ENCODE assay signal across 7 cellular contexts in the genomic region with DNA sequence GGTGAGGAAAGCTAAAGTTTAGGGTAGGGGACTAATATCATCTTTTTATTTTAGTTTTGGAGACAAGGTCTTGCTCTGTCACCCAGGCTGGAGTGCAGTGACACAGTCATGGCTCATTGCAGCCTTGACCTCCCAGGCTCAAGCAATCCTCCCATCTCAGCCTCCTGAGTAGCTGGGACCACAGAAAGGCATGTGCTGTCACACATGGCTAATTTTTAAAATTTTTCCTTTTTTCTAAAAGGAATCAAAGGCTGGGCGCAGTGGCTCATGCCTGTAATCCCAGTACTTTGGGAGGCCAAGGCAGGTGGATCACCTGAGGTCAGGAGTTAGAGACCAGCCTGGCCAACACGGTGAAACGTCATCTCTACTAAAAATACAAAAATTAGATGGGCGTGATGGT. TPM values are rescaled to one million over a fixed set of nuclear protein-coding genes. Genes with fewer than 3 reads are reported as not detected.
DNase-seq lines count a peak whose midpoint lies in the region; ATAC-seq and TF ChIP-seq lines count a peak whose summit lies in the region.
"Not testable (repeated sequence)": the region's sequence is repeated elsewhere in the genome, so short reads cannot be mapped to it uniquely, and the experiment has no call there.

No MANE protein-coding gene starts in this region.

- POLR2A ChIA-PET in CD4-positive, alpha-beta T cell (lab: Charles Lee), result not testable (repeated sequence)
- POLR2A ChIA-PET in activated CD8-positive, alpha-beta T cell treated with anti-CD3 and anti-CD28 coated beads, Interleukin-2, amount 10 ng/mL, durations not matched to agents 7 days and 5 days (lab: Charles Lee), result interaction anchor here (1.1 kb wide), 1 partner anchor 52 kb away, joined by 3 read pairs; no protein-coding TSS in a partner anchor

- not testable (repeated sequence) for H3K9ac ChIP-seq in Loucy (ENCODE audit: low read depth, low read length, poor library complexity, severe bottlenecking); SK-N-MC (ENCODE audit: insufficient read length)

- not testable (repeated sequence) for H3K27me3 Mint-ChIP-seq in CD4-positive, alpha-beta T cell; activated CD8-positive, alpha-beta T cell treated with anti-CD3 and anti-CD28 coated beads, Interleukin-2, amount 10 ng/mL, durations not matched to agents 7 days and 5 days (ENCODE audit: low read depth); activated naive CD8-positive, alpha-beta T cell; neural crest cell (ENCODE audit: low read depth)

- not testable (repeated sequence) for H3K27ac ChIP-seq in CD4-positive, alpha-beta T cell (ENCODE audit: low read depth, low read length)
- H3K27ac ChIP-seq in SK-N-MC, result peak overlapping the region; percentile 14; the same call in 1 of the 2 replicates

- peak overlapping the region; percentile 52 for H3K4me3 Mint-ChIP-seq in CD4-positive, alpha-beta T cell
- H3K4me3 Mint-ChIP-seq in activated CD8-positive, alpha-beta T cell treated with anti-CD3 and anti-CD28 coated beads, Interleukin-2, amount 10 ng/mL, durations not matched to agents 7 days and 5 days, result peak overlapping the region; percentile 51
- H3K4me3 Mint-ChIP-seq in activated naive CD8-positive, alpha-beta T cell, result peak overlapping the region; percentile 42
- H3K4me3 Mint-ChIP-seq in neural crest cell, result peak overlapping the region; percentile 53

- peaks cover 41% of the 10 kb centered on the region for H3K4me1 ChIP-seq in Loucy (ENCODE audit: insufficient read depth, low read length, poor library complexity, severe bottlenecking)

- not testable (repeated sequence) for H3K9me3 ChIP-seq in CD4-positive, alpha-beta T cell (ENCODE audit: control insufficient read depth, low read length); Loucy (ENCODE audit: insufficient read depth, low read depth, low read length); SK-N-MC (ENCODE audit: low read depth, low read length)

- peaks cover 77% of the 10 kb centered on the region for H3K79me2 ChIP-seq in Loucy (ENCODE audit: insufficient read depth, low read length)

- intact Hi-C loops in CD4-positive, alpha-beta T cell (cut with DNase I, micrococcal nuclease), result loop anchor here in 1 of 2 experiments (5.0 to 10.0 kb wide), 3 partner anchors 701 to 1723 kb away; a partner anchor contains a TSS
- intact Hi-C loops in left cardiac atrium (cut with DNase I), result not testable (repeated sequence)

- not testable (repeated sequence) for H3K9me2 ChIP-seq in Loucy (replicated peaks; ENCODE audit: low read depth, low read length)

- H3F3A ChIP-seq in Loucy (ENCODE audit: low read depth), result not testable (repeated sequence)

- H4K20me1 ChIP-seq in Loucy (ENCODE audit: insufficient read depth, low read length, poor library complexity, severe bottlenecking), result peaks cover 29% of the 10 kb centered on the region

- DNase-seq in CD4-positive, alpha-beta T cell; SK-N-MC (ENCODE audit: low read depth, low spot score); activated CD8-positive, alpha-beta T cell treated with anti-CD3 and anti-CD28 coated beads, Interleukin-2, amount 10 ng/mL, durations not matched to agents 7 days and 5 days; neural crest cell (ENCODE audit: low read depth, low spot score): not testable (repeated sequence)
- DNase-seq in left cardiac atrium, result peak; percentile 2

- H3K9me3 Mint-ChIP-seq in CD4-positive, alpha-beta T cell; activated CD8-positive, alpha-beta T cell treated with anti-CD3 and anti-CD28 coated beads, Interleukin-2, amount 10 ng/mL, durations not matched to agents 7 days and 5 days (ENCODE audit: insufficient read depth); activated naive CD8-positive, alpha-beta T cell (ENCODE audit: low read depth); neural crest cell: not testable (repeated sequence)

- ATAC-seq in CD4-positive, alpha-beta T cell (ENCODE audit: poor library complexity); activated CD8-positive, alpha-beta T cell treated with anti-CD3 and anti-CD28 coated beads, Interleukin-2, amount 10 ng/mL, durations not matched to agents 7 days and 5 days; left cardiac atrium: not testable (repeated sequence)

- not testable (repeated sequence) for H3K36me3 Mint-ChIP-seq in CD4-positive, alpha-beta T cell (ENCODE audit: low read depth); activated naive CD8-positive, alpha-beta T cell
- H3K36me3 Mint-ChIP-seq in activated CD8-positive, alpha-beta T cell treated with anti-CD3 and anti-CD28 coated beads, Interleukin-2, amount 10 ng/mL, durations not matched to agents 7 days and 5 days (ENCODE audit: low read depth), result peaks cover 30% of the 10 kb centered on the region
- H3K36me3 Mint-ChIP-seq in neural crest cell (ENCODE audit: low read depth), result peaks cover 12% of the 10 kb centered on the region

- TF ChIP-seq CTCF in CD4-positive, alpha-beta T cell (IDR thresholded peaks at IDR 0.05); Loucy (conservative IDR thresholded peaks at IDR 0.05; ENCODE audit: low read length); neural crest cell (conservative IDR thresholded peaks at IDR 0.05): not testable (repeated sequence)

- peaks cover 31% of the 10 kb centered on the region for H3K4me1 Mint-ChIP-seq in CD4-positive, alpha-beta T cell (ENCODE audit: low read depth)
- H3K4me1 Mint-ChIP-seq in activated CD8-positive, alpha-beta T cell treated with anti-CD3 and anti-CD28 coated beads, Interleukin-2, amount 10 ng/mL, durations not matched to agents 7 days and 5 days (ENCODE audit: low read depth), result peaks cover 53% of the 10 kb centered on the region
- H3K4me1 Mint-ChIP-seq in activated naive CD8-positive, alpha-beta T cell (ENCODE audit: low read depth), result peaks cover 39% of the 10 kb centered on the region
- H3K4me1 Mint-ChIP-seq in neural crest cell, result peaks cover 43% of the 10 kb centered on the region

- peak overlapping the region; percentile 73 for H3K4me3 ChIP-seq in Loucy (ENCODE audit: low read length, poor library complexity, severe bottlenecking)
- H3K4me3 ChIP-seq in SK-N-MC, result not testable (repeated sequence)

- H2AFZ ChIP-seq in Loucy (ENCODE audit: low read length), result not testable (repeated sequence)

- CTCF ChIA-PET in CD4-positive, alpha-beta T cell (lab: Charles Lee), result not testable (repeated sequence)
- CTCF ChIA-PET in activated CD8-positive, alpha-beta T cell treated with anti-CD3 and anti-CD28 coated beads, Interleukin-2, amount 10 ng/mL, durations not matched to agents 7 days and 5 days (lab: Charles Lee), result interaction anchor here (2.9 kb wide), 1 partner anchor 14 kb away, joined by 10 read pairs; no protein-coding TSS in a partner anchor

- not testable (repeated sequence) for H3K36me3 ChIP-seq in Loucy (ENCODE audit: insufficient read depth, low read length); SK-N-MC (ENCODE audit: insufficient read depth, low read length)

- H3K4me2 ChIP-seq in Loucy (ENCODE audit: low read depth, low read length, poor library complexity, severe bottlenecking), result peak overlapping the region; percentile 98

- H3K27me3 ChIP-seq in CD4-positive, alpha-beta T cell (ENCODE audit: control insufficient read depth, insufficient read depth, low read length); Loucy (ENCODE audit: insufficient read depth, low read length, poor library complexity, severe bottlenecking): not testable (repeated sequence)

- H3K27ac Mint-ChIP-seq in CD4-positive, alpha-beta T cell, result peak overlapping the region; percentile 35
- peak overlapping the region; percentile 40 for H3K27ac Mint-ChIP-seq in activated CD8-positive, alpha-beta T cell treated with anti-CD3 and anti-CD28 coated beads, Interleukin-2, amount 10 ng/mL, durations not matched to agents 7 days and 5 days
- not testable (repeated sequence) for H3K27ac Mint-ChIP-seq in activated naive CD8-positive, alpha-beta T cell; neural crest cell (ENCODE audit: unreplicated experiment)

RNA-seq across cellular contexts. Expression of a gene that starts 4.1 kb away (rescaled TPM):
- 1 to 10 TPM; 8.0 to 8.1 TPM for total RNA-seq in CD4-positive, alpha-beta T cell
- total RNA-seq in activated CD8-positive, alpha-beta T cell treated with anti-CD3 and anti-CD28 coated beads, Interleukin-2, amount 10 ng/mL, durations not matched to agents 7 days and 5 days, result 10 to 100 TPM; 64.5 to 69.7 TPM
- total RNA-seq in left cardiac atrium, result 10 to 100 TPM; 10.7 to 12.3 TPM
- total RNA-seq in neural crest cell, result 71.3 and 73.3 TPM in 2 replicates

RNA-seq across cellular contexts. Expression of a gene that starts 20.3 kb away (rescaled TPM):
- total RNA-seq in CD4-positive, alpha-beta T cell, result 1 to 10 TPM; 1.5 to 2.0 TPM
- 10 to 100 TPM in 1 of 2 experiments, 1 to 10 TPM in 1; 9.6 to 11.7 TPM for total RNA-seq in activated CD8-positive, alpha-beta T cell treated with anti-CD3 and anti-CD28 coated beads, Interleukin-2, amount 10 ng/mL, durations not matched to agents 7 days and 5 days
- 1 to 10 TPM; 3.7 to 4.3 TPM for total RNA-seq in left cardiac atrium
- 11.9 and 14.8 TPM in 2 replicates for total RNA-seq in neural crest cell

RNA-seq across cellular contexts. Expression of a gene that starts 52.1 kb away (rescaled TPM):
- 10 to 100 TPM; 83.2 to 94.9 TPM for total RNA-seq in CD4-positive, alpha-beta T cell
- total RNA-seq in activated CD8-positive, alpha-beta T cell treated with anti-CD3 and anti-CD28 coated beads, Interleukin-2, amount 10 ng/mL, durations not matched to agents 7 days and 5 days, result 10 to 100 TPM; 45.1 to 50.7 TPM
- total RNA-seq in left cardiac atrium (10 to 100 TPM; 41.1 to 69.7 TPM), neural crest cell (61.4 and 67.0 TPM in 2 replicates)
